ENCODE assay signal across 28 cellular contexts in genomic region chr2:41968182-41968578, GRCh38.
DNase-seq lines count a peak whose midpoint lies in the region; FAIRE-seq and TF ChIP-seq lines count a peak whose summit lies in the region.
"Had no signal": no experiment of that assay in that cellular context is flagged by ENCODE, and none has a peak within 500 bp of the region (broad histone marks: within the 10 kb centered on the region; RNA-seq: fewer than 3 reads in every experiment).

No MANE protein-coding gene starts in this region.

- H3K56ac ChIP-seq in H9 (ENCODE audit: insufficient read length, low read depth, low read length): no peak overlapping the region

- H3K4me1 ChIP-seq in H9 (ENCODE audit: insufficient read depth, low read length) (peaks cover 4% of the 10 kb centered on the region; the same call in 1 of the 2 replicates), astrocyte (ENCODE audit: insufficient read depth, low read length) (peaks cover 22% of the 10 kb centered on the region), muscle layer of duodenum (ENCODE audit: control insufficient read depth in 1 of 2, insufficient read depth in 2 of 2, low read length in 2 of 2) (peaks cover 29 to 39% of the 10 kb centered on the region in 2 donors), stomach (peaks cover 16 to 51% (median 40%) of the 10 kb centered on the region in 4 donors)
- H3K4me1 ChIP-seq: prostate gland had no signal

- H4K20me1 ChIP-seq in H9 (ENCODE audit: control insufficient read depth, insufficient read depth, insufficient read length) (no peaks in the 10 kb centered on the region), astrocyte (ENCODE audit: insufficient read depth, low read length) (no peaks in the 10 kb centered on the region)

- no peak overlapping the region for H2BK20ac ChIP-seq in H9 (ENCODE audit: low read depth, low read length, poor library complexity, severe bottlenecking)

- TF ChIP-seq CTCF in H9 (conservative IDR thresholded peaks at IDR 0.05) (no peak), astrocyte (IDR thresholded peaks at IDR 0.05; ENCODE audit: insufficient read depth, low read depth, low read length) (no peak), stomach (IDR thresholded peaks at IDR 0.05) (no peak)

- H3K79me2 ChIP-seq in H9 (ENCODE audit: insufficient read depth, low read length) (no peaks in the 10 kb centered on the region), astrocyte (ENCODE audit: insufficient read depth, low read length) (no peaks in the 10 kb centered on the region)

- peak; percentile 34 for FAIRE-seq in astrocyte (lab: Jason Lieb, UNC)
- FAIRE-seq: GM12892 had no signal

- H3K79me1 ChIP-seq in H9 (ENCODE audit: insufficient read depth, low read depth, low read length, poor library complexity, severe bottlenecking): no peaks in the 10 kb centered on the region

- H3K36me3 ChIP-seq in astrocyte (ENCODE audit: insufficient read depth, low read length) (no peaks in the 10 kb centered on the region), muscle layer of duodenum (ENCODE audit: control insufficient read depth in 1 of 2, insufficient read depth in 2 of 2, low read length in 2 of 2) (no peaks in the 10 kb centered on the region), stomach (no peaks in the 10 kb centered on the region)
- H3K36me3 ChIP-seq: prostate gland had no signal

- H2AK5ac ChIP-seq in H9 (ENCODE audit: insufficient read length, low read length): no peak overlapping the region

- H3K18ac ChIP-seq in H9 (ENCODE audit: insufficient read length, low read depth, low read length): no peak overlapping the region

- H3K23ac ChIP-seq in H9 (ENCODE audit: insufficient read length, low read depth, low read length): no peak overlapping the region

- H3K36me3 Mint-ChIP-seq in H9 (ENCODE audit: insufficient read depth in 1 of 3, low read depth in 3 of 3) (no peaks in the 10 kb centered on the region; a peak in 1 of 7 replicates), astrocyte (ENCODE audit: low read depth, unreplicated experiment) (peaks cover 2% of the 10 kb centered on the region)
- no peaks in the 10 kb centered on the region for H3K36me3 Mint-ChIP-seq in activated naive CD8-positive, alpha-beta T cell treated with anti-CD3 and anti-CD28 coated beads for 36 hours

- intact Hi-C loops in stomach (cut with DNase I; ENCODE audit: low total_unique reads): no loop called here

- H3K9me3 ChIP-seq in H9 (ENCODE audit: control insufficient read depth, low read depth, low read length): no peaks in the 10 kb centered on the region
- H3K9me3 ChIP-seq in astrocyte (ENCODE audit: insufficient read depth, low read depth, low read length): no peaks in the 10 kb centered on the region
- H3K9me3 ChIP-seq in muscle layer of duodenum (ENCODE audit: control insufficient read depth in 1 of 2, low read length in 2 of 2): no peaks in the 10 kb centered on the region
- H3K9me3 ChIP-seq in stomach: no peaks in the 10 kb centered on the region
- H3K9me3 ChIP-seq: mucosa of descending colon, prostate gland had no signal

- no peak overlapping the region for H2BK120ac ChIP-seq in H9 (ENCODE audit: low read depth, low read length, poor library complexity, severe bottlenecking)

- no peak overlapping the region for H3K4ac ChIP-seq in H9 (ENCODE audit: low read depth, low read length)

- H2AFZ ChIP-seq in H9 (ENCODE audit: low read length) (no peak overlapping the region), astrocyte (ENCODE audit: low read depth, low read length) (no peak overlapping the region)

- H3K4me3 Mint-ChIP-seq in H9 (no peak overlapping the region), astrocyte (ENCODE audit: unreplicated experiment) (no peak overlapping the region)
- H3K4me3 Mint-ChIP-seq in activated naive CD8-positive, alpha-beta T cell treated with anti-CD3 and anti-CD28 coated beads for 36 hours: no peak overlapping the region
- H3K4me3 Mint-ChIP-seq: activated naive CD4-positive, alpha-beta T cell treated with anti-CD3 and anti-CD28 coated beads for 36 hours; neural crest cell had no signal

- H3K4me2 ChIP-seq in H9 (ENCODE audit: insufficient read depth, insufficient read length, low read length) (no peak overlapping the region), astrocyte (ENCODE audit: low read length) (no peak overlapping the region)
- H3K4me2 ChIP-seq: smooth muscle cell had no signal

- no peak overlapping the region for H2BK5ac ChIP-seq in H9 (ENCODE audit: insufficient read length, low read length)

- H3K4me3 ChIP-seq in astrocyte (ENCODE audit: insufficient read depth, low read depth, low read length) (no peak overlapping the region), muscle layer of duodenum (ENCODE audit: low read depth in 1 of 2, low read length in 2 of 2) (no peak overlapping the region), stomach (no peak overlapping the region)
- H3K4me3 ChIP-seq: mucosa of descending colon, prostate gland, smooth muscle cell had no signal

- no peak overlapping the region for H4K8ac ChIP-seq in H9 (replicated peaks; ENCODE audit: insufficient read length, low read depth, low read length)

- TF ChIP-seq EP300 in stomach (IDR thresholded peaks at IDR 0.05): no peak

- H3K27me3 ChIP-seq in H9 (ENCODE audit: insufficient read depth, low read length) (no peaks in the 10 kb centered on the region), astrocyte (ENCODE audit: insufficient read depth, low read length) (no peaks in the 10 kb centered on the region), muscle layer of duodenum (ENCODE audit: low read depth, low read length) (no peaks in the 10 kb centered on the region), stomach (no peaks in the 10 kb centered on the region)

- H3K23me2 ChIP-seq in H9 (ENCODE audit: insufficient read length, low read depth, low read length, poor library complexity, severe bottlenecking): no peaks in the 10 kb centered on the region

- H3K9me3 Mint-ChIP-seq in H9 (no peaks in the 10 kb centered on the region), astrocyte (ENCODE audit: unreplicated experiment) (no peaks in the 10 kb centered on the region)
- H3K9me3 Mint-ChIP-seq in activated naive CD8-positive, alpha-beta T cell treated with anti-CD3 and anti-CD28 coated beads for 36 hours: no peaks in the 10 kb centered on the region
- H3K9me3 Mint-ChIP-seq: activated naive CD4-positive, alpha-beta T cell treated with anti-CD3 and anti-CD28 coated beads for 36 hours; neural crest cell had no signal

- DNase-seq in H9 (no peak), astrocyte (ENCODE audit: low read depth) (no peak), stomach (no peak), amniotic stem cell (lab: John Stamatoyannopoulos, UW) (no peak), putamen (ENCODE audit: low spot score) (no peak)
- no peak for DNase-seq in activated naive CD8-positive, alpha-beta T cell treated with anti-CD3 and anti-CD28 coated beads for 36 hours
- no peak for DNase-seq in activated naive CD4-positive, alpha-beta T cell treated with Interleukin-2 at 50 U/mL for 16 hours
- DNase-seq: activated CD4-positive, alpha-beta T cell treated with anti-CD3 and anti-CD28 coated beads for 48 hours; activated naive CD4-positive, alpha-beta T cell treated with anti-CD3 and anti-CD28 coated beads for 36 hours; activated T-cell treated with anti-CD3 and anti-CD28 coated beads, Interleukin-2, amount 50 U/mL, for 48 hours; Calu3; cerebellar nuclear complex; HCEC 1CT; hippocampal formation; IMR-90; NCI-H1417; NCI-H2081 treated with DMSO at 0.1 percent for 48 hours; NCI-H345; NCI-H774; stimulated activated CD4-positive, alpha-beta T cell treated with anti-CD3 and anti-CD28 coated beads, Interleukin-2, amount 100 ng/mL, for 24 hours had no signal

- H3T11ph ChIP-seq in H9 (ENCODE audit: low read length): no peak overlapping the region

- H3K27ac Mint-ChIP-seq in H9 (peak overlapping the region in 2 of 3 experiments; percentile 65 to 84; a peak in 3 of 7 replicates), astrocyte (ENCODE audit: unreplicated experiment) (no peak overlapping the region)
- no peak overlapping the region for H3K27ac Mint-ChIP-seq in activated naive CD8-positive, alpha-beta T cell treated with anti-CD3 and anti-CD28 coated beads for 36 hours
- H3K27ac Mint-ChIP-seq: activated naive CD4-positive, alpha-beta T cell treated with anti-CD3 and anti-CD28 coated beads for 36 hours had no signal

- H3K4me1 Mint-ChIP-seq in H9 (peaks cover 48 to 51% of the 10 kb centered on the region in 2 experiments), astrocyte (ENCODE audit: low read depth, unreplicated experiment) (peaks cover 14% of the 10 kb centered on the region)
- no peaks in the 10 kb centered on the region for H3K4me1 Mint-ChIP-seq in activated naive CD8-positive, alpha-beta T cell treated with anti-CD3 and anti-CD28 coated beads for 36 hours

- no peak overlapping the region for H4K91ac ChIP-seq in H9 (ENCODE audit: insufficient read length, low read depth, low read length)

- no peak overlapping the region for H3K14ac ChIP-seq in H9 (ENCODE audit: insufficient read depth, low read length)

- H4K5ac ChIP-seq in H9 (ENCODE audit: insufficient read length, low read depth, low read length): no peak overlapping the region

- TF ChIP-seq POLR2A in stomach (IDR thresholded peaks at IDR 0.05): no peak

- H3K9ac ChIP-seq in H9 (ENCODE audit: extremely low read depth, insufficient read length, low read length): no peak overlapping the region
- no peak overlapping the region for H3K9ac ChIP-seq in astrocyte (ENCODE audit: low read length)

- no peak overlapping the region for H3K27ac ChIP-seq in H9 (ENCODE audit: insufficient read length, low read depth, low read length)
- no peak overlapping the region for H3K27ac ChIP-seq in astrocyte (ENCODE audit: low read depth, low read length)
- peak overlapping the region; percentile 54 for H3K27ac ChIP-seq in muscle layer of duodenum (ENCODE audit: low read length)
- H3K27ac ChIP-seq in stomach: peak overlapping the region in 4 of 5 donors; percentile 59 to 76 (median 60)
- H3K27ac ChIP-seq: C4-2B, prostate gland, RWPE1 had no signal

- H2BK15ac ChIP-seq in H9 (ENCODE audit: low read depth, low read length): no peak overlapping the region

- peaks cover 5% of the 10 kb centered on the region for H3K27me3 Mint-ChIP-seq in H9 (ENCODE audit: low read depth)
- H3K27me3 Mint-ChIP-seq in astrocyte (ENCODE audit: low read depth, unreplicated experiment): peaks cover 9% of the 10 kb centered on the region
- H3K27me3 Mint-ChIP-seq in activated naive CD8-positive, alpha-beta T cell treated with anti-CD3 and anti-CD28 coated beads for 36 hours: peaks cover 3% of the 10 kb centered on the region

- no CpG with 5 or more reads among the region's 2 CpGs for WGBS in H9 (ENCODE audit: extremely low coverage, insufficient read length, low lambda C conversion rate)
- 48 to 71% (median 66%) methylated on average over 2 of the region's 2 CpGs for WGBS in stomach, 5 donors

- H2BK12ac ChIP-seq in H9 (ENCODE audit: insufficient read length, low read depth, low read length): no peak overlapping the region

Comparison
In these comparisons a context has a peak if more than half of its experiments do, and no peak if none do; other contexts are left out.
1. H3K27ac ChIP-seq: peak in muscle layer of duodenum (single experiment) and stomach (4 of 5); none in H9 (single experiment) and astrocyte (single experiment).
2. H3K27ac Mint-ChIP-seq: peak in H9 (2 of 3); none in astrocyte (single experiment) and activated naive CD8-positive, alpha-beta T cell treated with anti-CD3 and anti-CD28 coated beads for 36 hours (single experiment).